In the genomic region with DNA sequence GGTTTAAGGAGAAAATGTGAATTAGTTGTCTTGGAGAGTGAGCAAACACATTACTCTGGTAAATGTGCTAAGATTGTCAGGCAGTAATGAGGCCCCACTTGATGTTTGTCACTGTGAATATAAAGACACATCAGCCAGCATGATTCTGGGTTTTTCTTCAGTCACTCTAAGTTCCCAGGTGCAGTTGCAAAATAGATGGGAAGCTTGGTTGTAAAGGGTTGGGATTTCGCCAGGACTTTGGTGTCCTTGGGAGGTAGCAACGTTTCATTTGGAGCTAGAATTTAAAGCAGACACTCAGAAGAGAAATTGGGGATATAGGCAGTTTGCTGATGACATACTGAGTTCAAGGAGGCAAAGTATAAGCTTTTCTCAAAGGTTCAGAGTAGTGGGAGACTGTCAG, we compare ENCODE assay signal across 16 cellular contexts.
A peak's percentile ranks its signal among the peaks of the same experiment; 100 is the strongest.
DNase-seq lines count a peak whose midpoint lies in the region; ATAC-seq and TF ChIP-seq lines count a peak whose summit lies in the region.
"Had no signal": no experiment of that assay in that cellular context is flagged by ENCODE, and none has a peak within 500 bp of the region (broad histone marks: within the 10 kb centered on the region; RNA-seq: fewer than 3 reads in every experiment).

No MANE protein-coding gene starts in this region.

- H3K4me3 Mint-ChIP-seq in WTC11, result no peak overlapping the region
- H3K4me3 Mint-ChIP-seq: CD8-positive, alpha-beta T cell; IgD-negative memory B cell had no signal

- peaks cover 49% of the 10 kb centered on the region for H3K4me1 Mint-ChIP-seq in WTC11
- H3K4me1 Mint-ChIP-seq: IgD-negative memory B cell had no signal

- no peak overlapping the region for H3K4me3 ChIP-seq in HEK293 (ENCODE audit: low read depth, low read length)
- no peak overlapping the region for H3K4me3 ChIP-seq in fibroblast of pulmonary artery (replicated peaks; ENCODE audit: low read depth, low read length)
- H3K4me3 ChIP-seq: HAP-1, PC-9 had no signal

- no peak for TF ChIP-seq CTCF in HEK293 (tag by site-specific recombination; IDR thresholded peaks at IDR 0.05)
- TF ChIP-seq CTCF in WTC11 (IDR thresholded peaks at IDR 0.05), result no peak
- no peak for TF ChIP-seq CTCF in fibroblast of pulmonary artery (IDR thresholded peaks at IDR 0.05; ENCODE audit: low read length, missing control alignments)

- ATAC-seq in WTC11 (no peak), GM19397 (IDR thresholded peaks at IDR 0.05; ENCODE audit: unreplicated experiment) (no peak)
- ATAC-seq: CD8-positive, alpha-beta T cell had no signal

- no peaks in the 10 kb centered on the region for H3K27me3 Mint-ChIP-seq in WTC11 (ENCODE audit: low read depth)
- H3K27me3 Mint-ChIP-seq: IgD-negative memory B cell had no signal

- peaks cover 9% of the 10 kb centered on the region for H3K9me3 Mint-ChIP-seq in WTC11
- H3K9me3 Mint-ChIP-seq: CD8-positive, alpha-beta T cell; IgD-negative memory B cell had no signal

- CTCF ChIA-PET in HEK293 (lab: Yijun Ruan, JAX), result interaction anchor here (0.5 to 0.6 kb wide), 3 partner anchors 84 to 1044 kb away, joined by 3 to 4 read pairs (median 3); no protein-coding TSS in a partner anchor
- CTCF ChIA-PET in WTC11 (lab: Charles Lee), result no interaction called here

- H3K4me1 ChIP-seq in HEK293 (ENCODE audit: control insufficient read depth, insufficient read depth, low read length), result peaks cover 7% of the 10 kb centered on the region; the same call in 1 of the 2 replicates
- H3K4me1 ChIP-seq: HAP-1 had no signal

- H3K27ac Mint-ChIP-seq in WTC11, result 0 out of 2 replicates have a peak overlapping the region, but pooled peaks have one; percentile 8
- H3K27ac Mint-ChIP-seq: CD8-positive, alpha-beta T cell; IgD-negative memory B cell had no signal

- POLR2A ChIA-PET in HEK293 (lab: Yijun Ruan, JAX), result no interaction called here
- POLR2A ChIA-PET in WTC11 (lab: Charles Lee), result no interaction called here

- no peaks in the 10 kb centered on the region for H3K9me3 ChIP-seq in HEK293 (ENCODE audit: control insufficient read depth, insufficient read depth, low read depth, low read length)
- H3K9me3 ChIP-seq: HAP-1 had no signal

- H3K27ac ChIP-seq in HEK293 (ENCODE audit: extremely low read depth, low read depth, low read length), result no peak overlapping the region
- H3K27ac ChIP-seq: PC-9 had no signal

- H3K36me3 ChIP-seq in HEK293 (ENCODE audit: control insufficient read depth in 2 of 2, insufficient read depth in 1 of 2, low read length in 2 of 2), result peaks cover 0 to 6% of the 10 kb centered on the region in 2 experiments; a peak in 1 of 3 replicates
- H3K36me3 ChIP-seq: HAP-1 had no signal

- peaks cover 25% of the 10 kb centered on the region for H3K36me3 Mint-ChIP-seq in WTC11

- DNase-seq in WTC11 (ENCODE audit: low spot score) (no peak), fibroblast of pulmonary artery (ENCODE audit: low read depth) (peak; percentile 22), renal cortical epithelial cell (ENCODE audit: low read depth) (peak; percentile 13), OCI-M1 (lab: John Stamatoyannopoulos, UW) (no peak), superior temporal gyrus (ENCODE audit: extremely low spot score) (no peak)
- DNase-seq: CD8-positive, alpha-beta T cell; MV-4-11; NCI-H1417 treated with DMSO at 0.1 percent for 48 hours; NCI-H2081; NCI-H2227 treated with DMSO at 0.1 percent for 48 hours; NCI-H524 treated with DMSO at 0.1 percent for 48 hours; PC-9 had no signal

TF ChIP-seq in HEK293, 187 proteins besides CTCF, POLR2A, EP300 and RAD21:
- no peak for TF ChIP-seq ZNF529 (tag by site-specific recombination; IDR thresholded peaks at IDR 0.05; ENCODE audit: insufficient replicate concordance)
- no peak for TF ChIP-seq ZNF558 (tag by site-specific recombination; IDR thresholded peaks at IDR 0.05)
- TF ChIP-seq ZNF544 (tag by site-specific recombination; IDR thresholded peaks at IDR 0.05), result no peak
- peak; percentile 13; the same call in 1 of the 2 replicates for TF ChIP-seq GLIS1 (tag by site-specific recombination; IDR thresholded peaks at IDR 0.05)
- TF ChIP-seq KLF10 (tag by site-specific recombination; IDR thresholded peaks at IDR 0.05), result no peak
- no peak for TF ChIP-seq ZNF768 (tag by site-specific recombination; IDR thresholded peaks at IDR 0.05)

TF ChIP-seq in WTC11, 78 proteins besides CTCF, POLR2A, EP300 and RAD21 (continues in another document):
- TF ChIP-seq GRHL2 (CRISPR knock-in tag; IDR thresholded peaks at IDR 0.05; ENCODE audit: insufficient replicate concordance, severe bottlenecking), result no peak
- TF ChIP-seq, protein P1, sequence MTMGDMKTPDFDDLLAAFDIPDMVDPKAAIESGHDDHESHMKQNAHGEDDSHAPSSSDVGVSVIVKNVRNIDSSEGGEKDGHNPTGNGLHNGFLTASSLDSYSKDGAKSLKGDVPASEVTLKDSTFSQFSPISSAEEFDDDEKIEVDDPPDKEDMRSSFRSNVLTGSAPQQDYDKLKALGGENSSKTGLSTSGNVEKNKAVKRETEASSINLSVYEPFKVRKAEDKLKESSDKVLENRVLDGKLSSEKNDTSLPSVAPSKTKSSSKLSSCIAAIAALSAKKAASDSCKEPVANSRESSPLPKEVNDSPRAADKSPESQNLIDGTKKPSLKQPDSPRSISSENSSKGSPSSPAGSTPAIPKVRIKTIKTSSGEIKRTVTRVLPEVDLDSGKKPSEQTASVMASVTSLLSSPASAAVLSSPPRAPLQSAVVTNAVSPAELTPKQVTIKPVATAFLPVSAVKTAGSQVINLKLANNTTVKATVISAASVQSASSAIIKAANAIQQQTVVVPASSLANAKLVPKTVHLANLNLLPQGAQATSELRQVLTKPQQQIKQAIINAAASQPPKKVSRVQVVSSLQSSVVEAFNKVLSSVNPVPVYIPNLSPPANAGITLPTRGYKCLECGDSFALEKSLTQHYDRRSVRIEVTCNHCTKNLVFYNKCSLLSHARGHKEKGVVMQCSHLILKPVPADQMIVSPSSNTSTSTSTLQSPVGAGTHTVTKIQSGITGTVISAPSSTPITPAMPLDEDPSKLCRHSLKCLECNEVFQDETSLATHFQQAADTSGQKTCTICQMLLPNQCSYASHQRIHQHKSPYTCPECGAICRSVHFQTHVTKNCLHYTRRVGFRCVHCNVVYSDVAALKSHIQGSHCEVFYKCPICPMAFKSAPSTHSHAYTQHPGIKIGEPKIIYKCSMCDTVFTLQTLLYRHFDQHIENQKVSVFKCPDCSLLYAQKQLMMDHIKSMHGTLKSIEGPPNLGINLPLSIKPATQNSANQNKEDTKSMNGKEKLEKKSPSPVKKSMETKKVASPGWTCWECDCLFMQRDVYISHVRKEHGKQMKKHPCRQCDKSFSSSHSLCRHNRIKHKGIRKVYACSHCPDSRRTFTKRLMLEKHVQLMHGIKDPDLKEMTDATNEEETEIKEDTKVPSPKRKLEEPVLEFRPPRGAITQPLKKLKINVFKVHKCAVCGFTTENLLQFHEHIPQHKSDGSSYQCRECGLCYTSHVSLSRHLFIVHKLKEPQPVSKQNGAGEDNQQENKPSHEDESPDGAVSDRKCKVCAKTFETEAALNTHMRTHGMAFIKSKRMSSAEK (CRISPR knock-in tag; IDR thresholded peaks at IDR 0.05; ENCODE audit: borderline replicate concordance), result no peak
- no peak for TF ChIP-seq ZNF317 (CRISPR knock-in tag; IDR thresholded peaks at IDR 0.05; ENCODE audit: borderline replicate concordance, low read depth)
- TF ChIP-seq, protein P2, sequence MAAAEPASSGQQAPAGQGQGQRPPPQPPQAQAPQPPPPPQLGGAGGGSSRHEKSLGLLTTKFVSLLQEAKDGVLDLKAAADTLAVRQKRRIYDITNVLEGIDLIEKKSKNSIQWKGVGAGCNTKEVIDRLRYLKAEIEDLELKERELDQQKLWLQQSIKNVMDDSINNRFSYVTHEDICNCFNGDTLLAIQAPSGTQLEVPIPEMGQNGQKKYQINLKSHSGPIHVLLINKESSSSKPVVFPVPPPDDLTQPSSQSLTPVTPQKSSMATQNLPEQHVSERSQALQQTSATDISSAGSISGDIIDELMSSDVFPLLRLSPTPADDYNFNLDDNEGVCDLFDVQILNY (CRISPR knock-in tag; IDR thresholded peaks at IDR 0.05), result no peak
- TF ChIP-seq, protein P3, sequence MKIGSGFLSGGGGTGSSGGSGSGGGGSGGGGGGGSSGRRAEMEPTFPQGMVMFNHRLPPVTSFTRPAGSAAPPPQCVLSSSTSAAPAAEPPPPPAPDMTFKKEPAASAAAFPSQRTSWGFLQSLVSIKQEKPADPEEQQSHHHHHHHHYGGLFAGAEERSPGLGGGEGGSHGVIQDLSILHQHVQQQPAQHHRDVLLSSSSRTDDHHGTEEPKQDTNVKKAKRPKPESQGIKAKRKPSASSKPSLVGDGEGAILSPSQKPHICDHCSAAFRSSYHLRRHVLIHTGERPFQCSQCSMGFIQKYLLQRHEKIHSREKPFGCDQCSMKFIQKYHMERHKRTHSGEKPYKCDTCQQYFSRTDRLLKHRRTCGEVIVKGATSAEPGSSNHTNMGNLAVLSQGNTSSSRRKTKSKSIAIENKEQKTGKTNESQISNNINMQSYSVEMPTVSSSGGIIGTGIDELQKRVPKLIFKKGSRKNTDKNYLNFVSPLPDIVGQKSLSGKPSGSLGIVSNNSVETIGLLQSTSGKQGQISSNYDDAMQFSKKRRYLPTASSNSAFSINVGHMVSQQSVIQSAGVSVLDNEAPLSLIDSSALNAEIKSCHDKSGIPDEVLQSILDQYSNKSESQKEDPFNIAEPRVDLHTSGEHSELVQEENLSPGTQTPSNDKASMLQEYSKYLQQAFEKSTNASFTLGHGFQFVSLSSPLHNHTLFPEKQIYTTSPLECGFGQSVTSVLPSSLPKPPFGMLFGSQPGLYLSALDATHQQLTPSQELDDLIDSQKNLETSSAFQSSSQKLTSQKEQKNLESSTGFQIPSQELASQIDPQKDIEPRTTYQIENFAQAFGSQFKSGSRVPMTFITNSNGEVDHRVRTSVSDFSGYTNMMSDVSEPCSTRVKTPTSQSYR (CRISPR knock-in tag; IDR thresholded peaks at IDR 0.05), result no peak
- TF ChIP-seq KAT7 (CRISPR knock-in tag; IDR thresholded peaks at IDR 0.05; ENCODE audit: borderline replicate concordance), result no peak
- TF ChIP-seq, protein P4, sequence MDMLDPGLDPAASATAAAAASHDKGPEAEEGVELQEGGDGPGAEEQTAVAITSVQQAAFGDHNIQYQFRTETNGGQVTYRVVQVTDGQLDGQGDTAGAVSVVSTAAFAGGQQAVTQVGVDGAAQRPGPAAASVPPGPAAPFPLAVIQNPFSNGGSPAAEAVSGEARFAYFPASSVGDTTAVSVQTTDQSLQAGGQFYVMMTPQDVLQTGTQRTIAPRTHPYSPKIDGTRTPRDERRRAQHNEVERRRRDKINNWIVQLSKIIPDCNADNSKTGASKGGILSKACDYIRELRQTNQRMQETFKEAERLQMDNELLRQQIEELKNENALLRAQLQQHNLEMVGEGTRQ (CRISPR knock-in tag; IDR thresholded peaks at IDR 0.05), result no peak
- TF ChIP-seq, protein P5, sequence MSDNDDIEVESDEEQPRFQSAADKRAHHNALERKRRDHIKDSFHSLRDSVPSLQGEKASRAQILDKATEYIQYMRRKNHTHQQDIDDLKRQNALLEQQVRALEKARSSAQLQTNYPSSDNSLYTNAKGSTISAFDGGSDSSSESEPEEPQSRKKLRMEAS (CRISPR knock-in tag; IDR thresholded peaks at IDR 0.05), result no peak
- TF ChIP-seq NFATC4 (CRISPR knock-in tag; IDR thresholded peaks at IDR 0.05), result no peak

Comparison
In these comparisons a context has a peak if more than half of its experiments do, and no peak if none do; other contexts are left out.
1. DNase-seq: peak in fibroblast of pulmonary artery (single experiment) and renal cortical epithelial cell (single experiment); none in WTC11 (single experiment), OCI-M1 (single experiment) and superior temporal gyrus (single experiment).